13 cellular contexts compared by ENCODE assay signal in genomic region chr7:107938448-107939250, GRCh38. TPM values are rescaled to one million over a fixed set of nuclear protein-coding genes. Genes with fewer than 3 reads are reported as not detected.
DNase-seq lines count a peak whose midpoint lies in the region; ATAC-seq and TF ChIP-seq lines count a peak whose summit lies in the region.
"Had no signal": no experiment of that assay in that cellular context is flagged by ENCODE, and none has a peak within 500 bp of the region (broad histone marks: within the 10 kb centered on the region; RNA-seq: fewer than 3 reads in every experiment).

No MANE protein-coding gene starts in this region.

- H3K4me3 ChIP-seq in WERI-Rb-1 (ENCODE audit: low read depth, low read length), result no peak overlapping the region
- H3K4me3 ChIP-seq: HAP-1 had no signal

- no peaks in the 10 kb centered on the region for H3K9me3 Mint-ChIP-seq in brain

- TF ChIP-seq CTCF in brain (conservative IDR thresholded peaks at IDR 0.05) (no peak), WERI-Rb-1 (IDR thresholded peaks at IDR 0.05; ENCODE audit: low read depth, low read length) (no peak)

- peaks cover 59% of the 10 kb centered on the region for H3K4me1 Mint-ChIP-seq in brain

- intact Hi-C loops in left cardiac atrium (cut with DNase I) (loop anchor here in 1 of 2 donors (5.0 kb wide), 1 partner anchor 209 kb away; no protein-coding TSS in a partner anchor), sciatic nerve (cut with DNase I) (no loop called here)

- ATAC-seq in left cardiac atrium (peak; percentile 52 to 69), sciatic nerve (peak; percentile 58), HG02884 (IDR thresholded peaks at IDR 0.05; ENCODE audit: unreplicated experiment) (no peak)

- DNase-seq in ELR (ENCODE audit: low read depth), result peak; percentile 42
- DNase-seq in left cardiac atrium, result peak; percentile 62
- DNase-seq in sciatic nerve (ENCODE audit: low spot score), result no peak
- no peak for DNase-seq in activated CD4-positive, CD25-positive, alpha-beta regulatory T cell (lab: John Stamatoyannopoulos, UW)
- DNase-seq in WERI-Rb-1, result no peak
- DNase-seq in MV-4-11 (lab: John Stamatoyannopoulos, UW), result no peak
- DNase-seq: amniotic stem cell; GDM1; NCI-H526; stimulated activated naive CD4-positive, alpha-beta T cell treated with Interleukin-2 at 50 U/mL for 16 hours had no signal

- peak overlapping the region in 3 of 5 experiments; percentile 36 to 88 (median 68) for H3K27ac Mint-ChIP-seq in brain

- no peak overlapping the region for H3K4me3 Mint-ChIP-seq in brain

- no peaks in the 10 kb centered on the region for H3K27me3 Mint-ChIP-seq in brain

- peaks cover 45% of the 10 kb centered on the region for H3K36me3 Mint-ChIP-seq in brain

- H3K36me3 ChIP-seq in WERI-Rb-1, result peaks cover 54% of the 10 kb centered on the region

- no peaks in the 10 kb centered on the region for H3K27me3 ChIP-seq in WERI-Rb-1 (ENCODE audit: insufficient read depth, low read depth, severe bottlenecking)

- no peaks in the 10 kb centered on the region for H3K9me3 ChIP-seq in WERI-Rb-1 (ENCODE audit: severe bottlenecking)
- H3K9me3 ChIP-seq: HAP-1 had no signal

- H3K27ac ChIP-seq in WERI-Rb-1, result no peak overlapping the region

RNA-seq across cellular contexts. Expression of gene DLD, which starts 47.7 kb away (rescaled TPM):
- polyA plus RNA-seq in brain (ENCODE audit: insufficient read depth, low read depth, low replicate concordance), result 43.7 TPM
- 100 to 1,000 TPM; 159 to 179 TPM for total RNA-seq in left cardiac atrium
- 60.9 TPM for total RNA-seq in sciatic nerve

Comparison
In these comparisons a context has a peak if more than half of its experiments do, and no peak if none do; other contexts are left out.
1. DNase-seq: peak in ELR (single experiment) and left cardiac atrium (single experiment); none in sciatic nerve (single experiment), activated CD4-positive, CD25-positive, alpha-beta regulatory T cell (0 of 4), WERI-Rb-1 (single experiment) and MV-4-11 (single experiment).